Comparison of ENCODE assay signal across 24 cellular contexts in genomic region chr20:3702992-3703391, GRCh38. TPM values are rescaled to one million over a fixed set of nuclear protein-coding genes. Genes with fewer than 3 reads are reported as not detected.
"Had no signal": no experiment of that assay in that cellular context is flagged by ENCODE, and none has a peak within 500 bp of the region (broad histone marks: within the 10 kb centered on the region; RNA-seq: fewer than 3 reads in every experiment).

No MANE protein-coding gene starts in this region.

- ATAC-seq: K562, Panc1, PC-3 had no signal

- H3K27ac Mint-ChIP-seq: IgD-negative memory B cell had no signal

- H3K4me3 ChIP-seq: K562 had no signal

- H3K27ac ChIP-seq: HL-60, KMS-11, RWPE1 had no signal

- H3K4me1 Mint-ChIP-seq: IgD-negative memory B cell had no signal

- H3K4me3 Mint-ChIP-seq: IgD-negative memory B cell had no signal

- DNase-seq: Kasumi-1, MM.1S, NCI-H1092 treated with DMSO at 0.1 percent for 48 hours, NCI-H1436, NCI-H187, NCI-H2029, NCI-H2081 treated with DMSO at 0.1 percent for 48 hours, NCI-H2171, NCI-H345, NCI-H446 treated with DMSO at 0.1 percent for 48 hours, NCI-H524, NCI-H526 treated with DMSO at 0.1 percent for 48 hours, NCI-H774, PC-3, SHP77 had no signal

RNA-seq across cellular contexts. Expression of gene SIGLEC1, which starts 9.4 kb away (rescaled TPM):
- total RNA-seq: M059J, PC-3, SK-MEL-5 had no signal
- polyA plus RNA-seq: IgD-negative memory B cell, K562 had no signal

RNA-seq across cellular contexts. Expression of gene ADAM33, which starts 21.2 kb away (rescaled TPM):
- total RNA-seq: K562, OCI-LY7, SK-MEL-5 had no signal
- polyA plus RNA-seq: IgD-negative memory B cell, K562 had no signal

RNA-seq across cellular contexts. Expression of gene HSPA12B, which starts 29.5 kb away (rescaled TPM):
- total RNA-seq: OCI-LY7, PC-3 had no signal
- polyA plus RNA-seq: IgD-negative memory B cell had no signal

RNA-seq across cellular contexts. Expression of gene GFRA4, which starts 39.8 kb away (rescaled TPM):
- total RNA-seq: K562, M059J, OCI-LY7, PC-3, SK-MEL-5 had no signal
- polyA plus RNA-seq: IgD-negative memory B cell, K562 had no signal
